8 cellular contexts compared by ENCODE assay signal in genomic region chr15:92656089-92656488, GRCh38. TPM values are rescaled to one million over a fixed set of nuclear protein-coding genes. Genes with fewer than 3 reads are reported as not detected.
DNase-seq lines count a peak whose midpoint lies in the region; ATAC-seq and TF ChIP-seq lines count a peak whose summit lies in the region.

No MANE protein-coding gene starts in this region.

- DNase-seq in activated T-cell treated with anti-CD3 and anti-CD28 coated beads, Interleukin-2, amount 50 U/mL, for 24 hours, result no peak
- no peak for DNase-seq in activated T-cell treated with anti-CD3 and anti-CD28 coated beads, Interleukin-2, amount 50 U/mL, for 48 hours
- no peak for DNase-seq in activated T-helper 1 cell treated with anti-CD3 and anti-CD28 coated beads, Interleukin-12 subunit alpha, Interleukin-12 subunit beta, Interleukin-2, Interleukin-4 antibody, amounts not matched to agents 30 ng/mL and 10 ng/mL and 1 ng/mL, durations not matched to agents 14 hours and 24 hours and 36 hours (ENCODE audit: low spot score)
- DNase-seq in lung (ENCODE audit: low spot score) (no peak), suprapubic skin (ENCODE audit: low spot score in 2 of 2) (no peak), cerebellum (ENCODE audit: low spot score) (no peak), posterior vena cava (ENCODE audit: low spot score) (no peak)

- intact Hi-C loops in activated T-helper 1 cell treated with anti-CD3 and anti-CD28 coated beads, Interleukin-12 subunit alpha, Interleukin-12 subunit beta, Interleukin-2, Interleukin-4 antibody, amounts not matched to agents 30 ng/mL and 10 ng/mL and 1 ng/mL, durations not matched to agents 14 hours and 24 hours and 36 hours (cut with micrococcal nuclease), result no loop called here
- intact Hi-C loops in posterior vena cava (cut with DNase I), result loop anchor here in 1 of 2 donors (5.0 kb wide), 1 partner anchor 579 kb away; no protein-coding TSS in a partner anchor

- H3K4me1 ChIP-seq in lung (ENCODE audit: control insufficient read depth in 2 of 2, insufficient read depth in 2 of 2, low read length in 2 of 2), result peaks cover 0 to 12% of the 10 kb centered on the region in 2 donors
- peaks cover 20% of the 10 kb centered on the region for H3K4me1 ChIP-seq in suprapubic skin

- H3K4me1 Mint-ChIP-seq in activated T-cell treated with anti-CD3 and anti-CD28 coated beads, Interleukin-2, amount 50 U/mL, for 24 hours (ENCODE audit: low read depth), result peaks cover 7% of the 10 kb centered on the region
- H3K4me1 Mint-ChIP-seq in activated T-helper 1 cell treated with anti-CD3 and anti-CD28 coated beads, Interleukin-12 subunit alpha, Interleukin-12 subunit beta, Interleukin-2, Interleukin-4 antibody, amounts not matched to agents 30 ng/mL and 10 ng/mL and 1 ng/mL, durations not matched to agents 14 hours and 24 hours and 36 hours (ENCODE audit: low read depth), result no peaks in the 10 kb centered on the region

- no peak for TF ChIP-seq CTCF in lung (IDR thresholded peaks at IDR 0.05; ENCODE audit: control extremely low read depth, extremely low read depth)
- no peak for TF ChIP-seq CTCF in suprapubic skin (IDR thresholded peaks at IDR 0.05)

- H3K4me3 Mint-ChIP-seq in activated T-cell treated with anti-CD3 and anti-CD28 coated beads, Interleukin-2, amount 50 U/mL, for 24 hours, result peak overlapping the region; percentile 58
- H3K4me3 Mint-ChIP-seq in activated T-helper 1 cell treated with anti-CD3 and anti-CD28 coated beads, Interleukin-12 subunit alpha, Interleukin-12 subunit beta, Interleukin-2, Interleukin-4 antibody, amounts not matched to agents 30 ng/mL and 10 ng/mL and 1 ng/mL, durations not matched to agents 14 hours and 24 hours and 36 hours, result peak overlapping the region; percentile 51

- TF ChIP-seq EP300 in suprapubic skin (IDR thresholded peaks at IDR 0.05), result no peak

- no peak overlapping the region for H3K27ac ChIP-seq in lung (ENCODE audit: low read depth in 1 of 2, low read length in 1 of 2)
- H3K27ac ChIP-seq in suprapubic skin, result peak overlapping the region; percentile 67

- no peaks in the 10 kb centered on the region for H3K36me3 Mint-ChIP-seq in activated T-cell treated with anti-CD3 and anti-CD28 coated beads, Interleukin-2, amount 50 U/mL, for 24 hours (ENCODE audit: low read depth)
- H3K36me3 Mint-ChIP-seq in activated T-helper 1 cell treated with anti-CD3 and anti-CD28 coated beads, Interleukin-12 subunit alpha, Interleukin-12 subunit beta, Interleukin-2, Interleukin-4 antibody, amounts not matched to agents 30 ng/mL and 10 ng/mL and 1 ng/mL, durations not matched to agents 14 hours and 24 hours and 36 hours (ENCODE audit: low read depth), result peaks cover 3% of the 10 kb centered on the region

- no peak overlapping the region for H3K27ac Mint-ChIP-seq in activated T-cell treated with anti-CD3 and anti-CD28 coated beads, Interleukin-2, amount 50 U/mL, for 24 hours
- H3K27ac Mint-ChIP-seq in activated T-helper 1 cell treated with anti-CD3 and anti-CD28 coated beads, Interleukin-12 subunit alpha, Interleukin-12 subunit beta, Interleukin-2, Interleukin-4 antibody, amounts not matched to agents 30 ng/mL and 10 ng/mL and 1 ng/mL, durations not matched to agents 14 hours and 24 hours and 36 hours, result no peak overlapping the region

- H3K27me3 Mint-ChIP-seq in activated T-cell treated with anti-CD3 and anti-CD28 coated beads, Interleukin-2, amount 50 U/mL, for 24 hours, result peaks cover 54% of the 10 kb centered on the region
- peaks cover 54% of the 10 kb centered on the region for H3K27me3 Mint-ChIP-seq in activated T-helper 1 cell treated with anti-CD3 and anti-CD28 coated beads, Interleukin-12 subunit alpha, Interleukin-12 subunit beta, Interleukin-2, Interleukin-4 antibody, amounts not matched to agents 30 ng/mL and 10 ng/mL and 1 ng/mL, durations not matched to agents 14 hours and 24 hours and 36 hours (ENCODE audit: insufficient read depth)

- TF ChIP-seq POLR2A in suprapubic skin (IDR thresholded peaks at IDR 0.05), result no peak

- H3K9me3 Mint-ChIP-seq in activated T-cell treated with anti-CD3 and anti-CD28 coated beads, Interleukin-2, amount 50 U/mL, for 24 hours, result no peaks in the 10 kb centered on the region
- H3K9me3 Mint-ChIP-seq in activated T-helper 1 cell treated with anti-CD3 and anti-CD28 coated beads, Interleukin-12 subunit alpha, Interleukin-12 subunit beta, Interleukin-2, Interleukin-4 antibody, amounts not matched to agents 30 ng/mL and 10 ng/mL and 1 ng/mL, durations not matched to agents 14 hours and 24 hours and 36 hours, result peaks cover 1% of the 10 kb centered on the region

- no peaks in the 10 kb centered on the region for H3K27me3 ChIP-seq in lung (ENCODE audit: control insufficient read depth, insufficient read depth)
- peaks cover 18% of the 10 kb centered on the region for H3K27me3 ChIP-seq in suprapubic skin

- H3K9me3 ChIP-seq in lung (ENCODE audit: control insufficient read depth in 2 of 2, insufficient read depth in 1 of 2, low read length in 1 of 2) (peaks cover 0 to under 1% of the 10 kb centered on the region in 2 donors), suprapubic skin (no peaks in the 10 kb centered on the region)

- H3K4me3 ChIP-seq in lung (peak overlapping the region; percentile 67), suprapubic skin (peak overlapping the region; percentile 57)

- H3K36me3 ChIP-seq in lung (ENCODE audit: control insufficient read depth in 2 of 2, insufficient read depth in 2 of 2, low read length in 2 of 2) (no peaks in the 10 kb centered on the region), suprapubic skin (no peaks in the 10 kb centered on the region)

- WGBS in lung, 2 donors, result 73 to 81% methylated on average over 6 of the region's 6 CpGs
- 83% methylated on average over 6 of the region's 6 CpGs for WGBS in suprapubic skin

- no peak for ATAC-seq in lung (ENCODE audit: insufficient read depth, low FRiP score)
- ATAC-seq in HG03175 (IDR thresholded peaks at IDR 0.05; ENCODE audit: unreplicated experiment), result no peak

RNA-seq across cellular contexts. Expression of gene FAM174B, which starts 0.5 kb away (rescaled TPM):
- 2.0 and 4.9 TPM in 2 replicates for total RNA-seq in activated T-helper 1 cell treated with anti-CD3 and anti-CD28 coated beads, Interleukin-12 subunit alpha, Interleukin-12 subunit beta, Interleukin-2, Interleukin-4 antibody, amounts not matched to agents 30 ng/mL and 10 ng/mL and 1 ng/mL, durations not matched to agents 14 hours and 24 hours and 36 hours
- total RNA-seq in lung (10 to 100 TPM; 45.0 to 59.6 TPM), suprapubic skin (10 to 100 TPM in 3 of 4 donors, 1 to 10 TPM in 1; 6.2 to 24.0 (median 18.3) TPM), cerebellum (25.0 TPM), posterior vena cava (1 to 10 TPM; 8.0 to 9.0 TPM)
- 10 to 100 TPM; 19.0 to 39.6 TPM for polyA plus RNA-seq in lung
